Comparison of ENCODE assay signal across 1 cellular context in genomic region chr7:12827219-12827821, GRCh38.
TF ChIP-seq lines count a peak whose summit lies in the region.

No MANE protein-coding gene starts in this region.

TF ChIP-seq in A549, 52 proteins besides CTCF, POLR2A, EP300 and RAD21 (continued from another document):
- TF ChIP-seq FOSL2 (IDR thresholded peaks at IDR 0.05): no peak
- TF ChIP-seq FOSL2 (CRISPR knock-in tag; IDR thresholded peaks at IDR 0.05): 0 out of 2 replicates have a peak, but pooled peaks have one; percentile 6
